8 cellular contexts compared by ENCODE assay signal in the genomic region with DNA sequence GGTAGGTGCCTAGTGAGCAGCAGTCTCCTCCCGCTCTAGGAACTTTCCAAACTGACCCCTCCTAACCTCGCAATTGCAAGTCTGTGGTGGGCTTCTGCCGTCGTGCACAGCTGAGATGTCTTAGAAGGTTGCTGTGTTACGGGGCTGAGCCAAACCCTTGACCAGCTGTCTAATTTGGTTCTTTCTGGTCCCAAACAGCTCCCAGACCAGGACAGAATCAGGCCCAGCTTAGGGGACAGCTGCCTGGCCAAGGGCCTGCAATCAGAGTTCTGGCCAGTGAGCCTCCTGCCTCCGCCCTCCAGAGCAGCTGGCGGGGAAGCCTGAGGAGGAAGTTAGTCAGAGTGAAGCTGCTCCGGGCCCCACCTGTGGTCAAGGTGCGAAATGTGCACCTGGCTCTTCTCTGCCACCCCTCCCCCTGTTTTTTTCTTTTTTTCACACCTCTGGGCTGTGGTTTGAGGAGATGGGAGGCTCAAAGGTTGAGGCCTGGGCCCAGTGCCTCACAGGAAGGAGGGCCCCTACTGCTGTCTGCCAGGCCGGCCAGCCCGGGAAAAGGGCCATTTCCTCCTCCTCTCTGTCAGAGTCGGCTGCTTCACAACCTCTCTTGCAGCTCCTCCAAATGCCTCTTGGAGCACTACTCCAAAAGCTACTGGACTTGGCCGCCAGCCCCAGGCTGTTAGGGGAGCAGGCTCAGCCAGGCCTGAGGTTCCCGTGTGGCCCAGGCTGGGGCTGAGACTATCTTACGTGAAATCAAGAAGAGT. TPM values are rescaled to one million over a fixed set of nuclear protein-coding genes. Genes with fewer than 3 reads are reported as not detected.
DNase-seq lines count a peak whose midpoint lies in the region; ATAC-seq and TF ChIP-seq lines count a peak whose summit lies in the region.

No MANE protein-coding gene starts in this region.

- TF ChIP-seq CTCF in epithelial cell of esophagus (IDR thresholded peaks at IDR 0.05; ENCODE audit: insufficient read depth, low read depth, low read length, missing control alignments) = peak; percentile 43
- TF ChIP-seq CTCF in progenitor cell of endocrine pancreas (IDR thresholded peaks at IDR 0.05; ENCODE audit: unreplicated experiment) = no peak

- H3K4me3 Mint-ChIP-seq in progenitor cell of endocrine pancreas (ENCODE audit: low read depth) = no peak overlapping the region

- no peaks in the 10 kb centered on the region for H3K27me3 Mint-ChIP-seq in progenitor cell of endocrine pancreas

- peaks cover 6 to 28% (median 25%) of the 10 kb centered on the region in 5 donors for H3K4me1 ChIP-seq in subcutaneous abdominal adipose tissue (ENCODE audit: control insufficient read depth in 5 of 5, insufficient read depth in 5 of 5, low read length in 5 of 5)

- H3K27ac ChIP-seq in subcutaneous abdominal adipose tissue (ENCODE audit: low read depth, low read length) = peak overlapping the region; percentile 67

- ATAC-seq in GM18502 (IDR thresholded peaks at IDR 0.05; ENCODE audit: poor library complexity, unreplicated experiment) (peak; percentile 57), HG02678 (IDR thresholded peaks at IDR 0.05; ENCODE audit: unreplicated experiment) (peak; percentile 54)

- H3K4me3 ChIP-seq in epithelial cell of esophagus (ENCODE audit: low read length) (no peak overlapping the region), subcutaneous abdominal adipose tissue (ENCODE audit: low read depth in 1 of 5, low read length in 5 of 5) (no peak overlapping the region)

- H3K9ac ChIP-seq in subcutaneous abdominal adipose tissue (ENCODE audit: low read length in 5 of 5) = peak overlapping the region in 3 of 5 donors; percentile 25 to 63 (median 38)

- H3K27me3 ChIP-seq in subcutaneous abdominal adipose tissue (ENCODE audit: control insufficient read depth in 5 of 5, insufficient read depth in 4 of 5, low read length in 5 of 5) = peaks cover 0 to 14% (median 7%) of the 10 kb centered on the region in 5 donors

- no peaks in the 10 kb centered on the region for H3K36me3 ChIP-seq in subcutaneous abdominal adipose tissue (ENCODE audit: control insufficient read depth in 5 of 5, insufficient read depth in 5 of 5, low read length in 5 of 5)

- H3K9me3 ChIP-seq in subcutaneous abdominal adipose tissue (ENCODE audit: control insufficient read depth in 5 of 5, low read length in 5 of 5) = peaks cover 0 to 4% (median 0%) of the 10 kb centered on the region in 5 donors

- H3K36me3 Mint-ChIP-seq in progenitor cell of endocrine pancreas (ENCODE audit: insufficient read depth) = no peaks in the 10 kb centered on the region

- no peak overlapping the region for H3K27ac Mint-ChIP-seq in progenitor cell of endocrine pancreas

- H3K9me3 Mint-ChIP-seq in progenitor cell of endocrine pancreas (ENCODE audit: low read depth) = peaks cover 7% of the 10 kb centered on the region

- H3K4me1 Mint-ChIP-seq in progenitor cell of endocrine pancreas (ENCODE audit: low read depth) = no peaks in the 10 kb centered on the region

- peak; percentile 30 for DNase-seq in NCI-H446 treated with DMSO at 0.1 percent for 48 hours (lab: John Stamatoyannopoulos, UW)
- DNase-seq in activated T-cell treated with anti-CD3 and anti-CD28 coated beads for 24 hours (ENCODE audit: low read depth) = peak; percentile 55
- DNase-seq in epithelial cell of esophagus (ENCODE audit: low read depth) = peak; percentile 41
- peak; percentile 87 for DNase-seq in myocyte (ENCODE audit: low read depth)
- DNase-seq in progenitor cell of endocrine pancreas (ENCODE audit: low spot score, unreplicated experiment) = no peak

RNA-seq across cellular contexts. Expression of gene CXCR3, which starts 4.2 kb away (rescaled TPM):
- total RNA-seq in myocyte (not detected in 2 replicates), progenitor cell of endocrine pancreas (not detected in 2 replicates)
- polyA plus RNA-seq in myocyte (2012) = 0.10 TPM

RNA-seq across cellular contexts. Expression of gene GCNA, which starts 44.3 kb away (rescaled TPM):
- total RNA-seq in myocyte (1.5 and 3.1 TPM in 2 replicates), progenitor cell of endocrine pancreas (2.7 and 3.9 TPM in 2 replicates)
- 2.2 TPM for polyA plus RNA-seq in myocyte (2012)
